8 cellular contexts compared by ENCODE assay signal in genomic region chr10:89206402-89207180, GRCh38. TPM values are rescaled to one million over a fixed set of nuclear protein-coding genes. Genes with fewer than 3 reads are reported as not detected.
DNase-seq lines count a peak whose midpoint lies in the region; ATAC-seq and TF ChIP-seq lines count a peak whose summit lies in the region.

No MANE protein-coding gene starts in this region.

- H3K36me3 Mint-ChIP-seq in mesothelial cell of epicardium, result no peaks in the 10 kb centered on the region

- H3K27me3 ChIP-seq in thoracic aorta (replicated peaks; ENCODE audit: insufficient read depth), result no peaks in the 10 kb centered on the region

- H3K4me3 ChIP-seq in thoracic aorta, result peak overlapping the region; percentile 78

- H3K36me3 ChIP-seq in thoracic aorta, result no peaks in the 10 kb centered on the region

- DNase-seq in NCI-H345 (lab: John Stamatoyannopoulos, UW) (peak; percentile 17), NCI-H345 treated with DMSO at 0.1 percent for 48 hours (lab: John Stamatoyannopoulos, UW; ENCODE audit: unreplicated experiment) (no peak), T-helper 9 cell (peak; percentile 32), mesothelial cell of epicardium (ENCODE audit: low spot score in 2 of 2, unreplicated experiment in 2 of 2) (no peak), thoracic aorta (ENCODE audit: low spot score) (no peak), pons (ENCODE audit: low spot score) (no peak)
- peak; percentile 24 for DNase-seq in effector CD4-positive, alpha-beta T cell

- TF ChIP-seq CTCF in mesothelial cell of epicardium (IDR thresholded peaks at IDR 0.05; ENCODE audit: unreplicated experiment) (no peak), thoracic aorta (IDR thresholded peaks at IDR 0.05) (no peak)

- no peaks in the 10 kb centered on the region for H3K9me3 ChIP-seq in thoracic aorta

- H3K9me3 Mint-ChIP-seq in mesothelial cell of epicardium, result no peaks in the 10 kb centered on the region

- no peak overlapping the region for H3K27ac ChIP-seq in thoracic aorta

- ATAC-seq in thoracic aorta (ENCODE audit: insufficient number of reproducible peaks, low FRiP score, low read depth) (no peak), HG02588 (IDR thresholded peaks at IDR 0.05; ENCODE audit: unreplicated experiment) (no peak)

- H3K4me3 Mint-ChIP-seq in mesothelial cell of epicardium, result peak overlapping the region; percentile 60

- H3K27ac Mint-ChIP-seq in mesothelial cell of epicardium, result no peak overlapping the region

- peaks cover 36% of the 10 kb centered on the region for H3K27me3 Mint-ChIP-seq in mesothelial cell of epicardium (ENCODE audit: low read depth)

- peaks cover 14 to 19% of the 10 kb centered on the region in 2 donors for H3K4me1 ChIP-seq in thoracic aorta (ENCODE audit: control insufficient read depth in 1 of 2, low read depth in 2 of 2)

- peaks cover 19% of the 10 kb centered on the region for H3K4me1 Mint-ChIP-seq in mesothelial cell of epicardium

RNA-seq across cellular contexts. Expression of gene CH25H, which starts 0.5 kb away (rescaled TPM):
- total RNA-seq in mesothelial cell of epicardium, result not detected in 3 replicates
- 1 to 10 TPM; 2.7 to 5.6 TPM for total RNA-seq in thoracic aorta

RNA-seq across cellular contexts. Expression of gene LIPA, which starts 45.0 kb away (rescaled TPM):
- total RNA-seq in mesothelial cell of epicardium (24.2 to 27.3 TPM (median 24.8 TPM) in 3 replicates), thoracic aorta (10 to 100 TPM; 39.7 to 44.2 TPM)

Comparison
In these comparisons a context has a peak if more than half of its experiments do, and no peak if none do; other contexts are left out.
1. DNase-seq: peak in NCI-H345 (single experiment), T-helper 9 cell (single experiment) and effector CD4-positive, alpha-beta T cell (single experiment); none in NCI-H345 treated with DMSO at 0.1 percent for 48 hours (single experiment), mesothelial cell of epicardium (0 of 2), thoracic aorta (single experiment) and pons (single experiment).